Comparison of ENCODE assay signal across 13 cellular contexts in genomic region chr14:90453401-90453951, GRCh38. TPM values are rescaled to one million over a fixed set of nuclear protein-coding genes. Genes with fewer than 3 reads are reported as not detected.
DNase-seq lines count a peak whose midpoint lies in the region; ATAC-seq, FAIRE-seq and TF ChIP-seq lines count a peak whose summit lies in the region.
"Had no signal": no experiment of that assay in that cellular context is flagged by ENCODE, and none has a peak within 500 bp of the region (broad histone marks: within the 10 kb centered on the region; RNA-seq: fewer than 3 reads in every experiment).

No MANE protein-coding gene starts in this region.

- H3K9me2 ChIP-seq in GM23338 (ENCODE audit: insufficient read depth): no peaks in the 10 kb centered on the region

- intact Hi-C loops in head of caudate nucleus (cut with DNase I) (loop anchor here (10.0 kb wide), 1 partner anchor 101 kb away; no protein-coding TSS in a partner anchor), ovary (cut with DNase I) (no loop called here)

- peak overlapping the region; percentile 88 for H2AFZ ChIP-seq in GM23338

- TF ChIP-seq POLR2A in ovary (IDR thresholded peaks at IDR 0.05): no peak

- H3K27me3 ChIP-seq in GM23338 (ENCODE audit: insufficient read depth): no peaks in the 10 kb centered on the region
- H3K27me3 ChIP-seq in ovary: no peaks in the 10 kb centered on the region
- no peaks in the 10 kb centered on the region for H3K27me3 ChIP-seq in small intestine (ENCODE audit: control insufficient read depth in 2 of 2, insufficient read depth in 2 of 2, low read length in 2 of 2)

- H3K27ac Mint-ChIP-seq in GM23338 (no peak overlapping the region), immature natural killer cell (no peak overlapping the region)

- peak overlapping the region; percentile 77; the same call in 1 of the 2 replicates for H3K27ac ChIP-seq in GM23338 (ENCODE audit: low read depth)
- H3K27ac ChIP-seq in ovary: no peak overlapping the region
- H3K27ac ChIP-seq in small intestine (ENCODE audit: low read depth in 1 of 2, low read length in 1 of 2): no peak overlapping the region
- H3K27ac ChIP-seq: lower lobe of right lung had no signal

- no peaks in the 10 kb centered on the region for H3K9me3 Mint-ChIP-seq in GM23338
- no peaks in the 10 kb centered on the region for H3K9me3 Mint-ChIP-seq in immature natural killer cell
- H3K9me3 Mint-ChIP-seq: IgD-negative memory B cell had no signal

- no peaks in the 10 kb centered on the region for H3K9me3 ChIP-seq in ovary
- H3K9me3 ChIP-seq in small intestine (ENCODE audit: control insufficient read depth, low read depth): no peaks in the 10 kb centered on the region
- H3K9me3 ChIP-seq: lower lobe of right lung had no signal

- no peak for FAIRE-seq in small intestine (lab: Jason Lieb, UNC)
- FAIRE-seq: colon had no signal

- H3K79me2 ChIP-seq in GM23338 (replicated peaks; ENCODE audit: insufficient read depth): no peaks in the 10 kb centered on the region

- no peaks in the 10 kb centered on the region for H4K20me1 ChIP-seq in GM23338 (replicated peaks; ENCODE audit: insufficient read depth)

- H3F3A ChIP-seq in GM23338 (replicated peaks; ENCODE audit: low read depth): no peaks in the 10 kb centered on the region

- H3K27me3 Mint-ChIP-seq in GM23338 (ENCODE audit: insufficient read depth, low read depth, poor library complexity) (peaks cover 8% of the 10 kb centered on the region), immature natural killer cell (ENCODE audit: low read depth in 3 of 3) (peaks cover 0 to 6% (median 1%) of the 10 kb centered on the region in 3 donors)
- H3K27me3 Mint-ChIP-seq: IgD-negative memory B cell had no signal

- WGBS in ovary, 3 donors: 36 to 51% (median 49%) methylated on average over 17 to 18 of the region's 18 CpGs
- 74 to 85% (median 77%) methylated on average over 18 of the region's 18 CpGs for WGBS in small intestine, 3 donors

- H3K4me2 ChIP-seq in GM23338: peak overlapping the region; percentile 82; the same call in 1 of the 2 replicates

- no peak for TF ChIP-seq EP300 in ovary (IDR thresholded peaks at IDR 0.05)

- TF ChIP-seq CTCF in GM23338 (conservative IDR thresholded peaks at IDR 0.05; ENCODE audit: low read depth in 2 of 2): no peak
- no peak for TF ChIP-seq CTCF in ovary (IDR thresholded peaks at IDR 0.05)

- peaks cover 12% of the 10 kb centered on the region for H3K4me1 Mint-ChIP-seq in GM23338
- no peaks in the 10 kb centered on the region for H3K4me1 Mint-ChIP-seq in immature natural killer cell

- ATAC-seq in GM23338: peak; percentile 5
- peak; percentile 10 for ATAC-seq in SK-N-SH treated with all-trans-retinoic acid at 6 μM for 48 hours
- ATAC-seq in HG03135 (IDR thresholded peaks at IDR 0.05; ENCODE audit: unreplicated experiment): no peak

- H3K4me1 ChIP-seq in GM23338 (ENCODE audit: insufficient read depth) (peaks cover 5% of the 10 kb centered on the region; the same call in 1 of the 2 replicates), ovary (ENCODE audit: insufficient read depth) (no peaks in the 10 kb centered on the region), small intestine (ENCODE audit: control insufficient read depth in 2 of 2, insufficient read depth in 1 of 2, low read depth in 1 of 2, low read length in 1 of 2) (peaks cover 0 to under 1% of the 10 kb centered on the region in 2 donors)

- H3K36me3 Mint-ChIP-seq in GM23338 (ENCODE audit: low read depth) (no peaks in the 10 kb centered on the region), immature natural killer cell (no peaks in the 10 kb centered on the region)
- H3K36me3 Mint-ChIP-seq: IgD-negative memory B cell had no signal

- H3K4me3 Mint-ChIP-seq in GM23338 (peak overlapping the region; percentile 79; the same call in 1 of the 3 replicates), immature natural killer cell (no peak overlapping the region)

- H3K4me3 ChIP-seq in GM23338 (peak overlapping the region; percentile 58), ovary (no peak overlapping the region), small intestine (ENCODE audit: low read depth in 1 of 2, low read length in 2 of 2) (no peak overlapping the region)

- DNase-seq in GM23338 (ENCODE audit: low spot score) (no peak), head of caudate nucleus (peak in 31 of 42 donors; percentile 13 to 78 (median 50)), ovary (peak; percentile 25 to 57 (median 45)), NOMO-1 (lab: John Stamatoyannopoulos, UW; ENCODE audit: unreplicated experiment in 2 of 2) (no peak), small intestine (no peak), immature natural killer cell (no peak)
- DNase-seq: DMS79; lower lobe of right lung; stimulated activated CD4-positive, alpha-beta T cell treated with anti-CD3 and anti-CD28 coated beads, Interleukin-2, amount 100 ng/mL, for 48 hours had no signal

- H3K36me3 ChIP-seq in GM23338 (ENCODE audit: insufficient read depth) (no peaks in the 10 kb centered on the region), ovary (no peaks in the 10 kb centered on the region), small intestine (ENCODE audit: control insufficient read depth in 2 of 2, insufficient read depth in 2 of 2, low read length in 2 of 2) (no peaks in the 10 kb centered on the region)
- H3K36me3 ChIP-seq: lower lobe of right lung had no signal

TF ChIP-seq in GM23338, 12 proteins besides CTCF, POLR2A, EP300 and RAD21 (continues in another document):
- no peak for TF ChIP-seq CREB1 (CRISPR knock-in tag; IDR thresholded peaks at IDR 0.05; ENCODE audit: low read depth)
- no peak for TF ChIP-seq EZH2phosphoT487 (IDR thresholded peaks at IDR 0.05; ENCODE audit: unreplicated experiment)
- TF ChIP-seq ETS1 (IDR thresholded peaks at IDR 0.05): no peak
- no peak for TF ChIP-seq STAT1 (IDR thresholded peaks at IDR 0.05; ENCODE audit: unreplicated experiment)
- TF ChIP-seq JUNB (IDR thresholded peaks at IDR 0.05; ENCODE audit: unreplicated experiment): no peak
- TF ChIP-seq ZNF114 (CRISPR knock-in tag; IDR thresholded peaks at IDR 0.05): no peak
- no peak for TF ChIP-seq POLR2AphosphoS5 (IDR thresholded peaks at IDR 0.05; ENCODE audit: low read depth)
- TF ChIP-seq NANOG (IDR thresholded peaks at IDR 0.05; ENCODE audit: borderline replicate concordance): no peak

TF ChIP-seq in SK-N-SH treated with all-trans-retinoic acid at 6 μM for 48 hours, 23 proteins besides CTCF, POLR2A, EP300 and RAD21 (continues in another document):
- no peak for TF ChIP-seq RARB (CRISPR knock-in tag; IDR thresholded peaks at IDR 0.05)
- TF ChIP-seq ZFP3 (CRISPR knock-in tag; IDR thresholded peaks at IDR 0.05): no peak
- no peak for TF ChIP-seq ZFP30 (CRISPR knock-in tag; IDR thresholded peaks at IDR 0.05)
- TF ChIP-seq TSHZ2 (CRISPR knock-in tag; IDR thresholded peaks at IDR 0.05): peak; percentile 33; the same call in 1 of the 2 replicates
- peak; percentile 45; the same call in 1 of the 2 replicates for TF ChIP-seq PATZ1 (CRISPR knock-in tag; IDR thresholded peaks at IDR 0.05; ENCODE audit: borderline replicate concordance)
- no peak for TF ChIP-seq PPARA (CRISPR knock-in tag; IDR thresholded peaks at IDR 0.05; ENCODE audit: borderline replicate concordance)
- TF ChIP-seq BACH2 (CRISPR knock-in tag; IDR thresholded peaks at IDR 0.05; ENCODE audit: borderline replicate concordance): no peak
- TF ChIP-seq ZC3H10 (CRISPR knock-in tag; IDR thresholded peaks at IDR 0.05): no peak
- no peak for TF ChIP-seq SNAI2 (CRISPR knock-in tag; IDR thresholded peaks at IDR 0.05)
- TF ChIP-seq TOX (CRISPR knock-in tag; IDR thresholded peaks at IDR 0.05; ENCODE audit: borderline replicate concordance): no peak
- no peak for TF ChIP-seq ZNF8 (CRISPR knock-in tag; IDR thresholded peaks at IDR 0.05)
- peak; percentile 75 for TF ChIP-seq TCF4 (CRISPR knock-in tag; IDR thresholded peaks at IDR 0.05; ENCODE audit: borderline replicate concordance)

RNA-seq across cellular contexts. Expression of gene CALM1, which starts 56.6 kb away (rescaled TPM):
- 308 and 335 TPM in 2 replicates for total RNA-seq in GM23338 (2014; rRNA removed; shearing (Covaris generic))
- polyA plus RNA-seq in GM23338 (2016; fragmentation: Nextera tagmentation; extraction: Ambion mirVana): 1,841 and 2,024 TPM in 2 replicates
- 100 to 1,000 TPM; 122 to 312 (median 225) TPM for total RNA-seq in ovary
- polyA plus RNA-seq in ovary: 100 to 1,000 TPM; 143 to 514 TPM
- 1,000 to 10,000 TPM in 2 of 3 donors, 100 to 1,000 TPM in 1; 769 to 1,791 (median 1,073) TPM for polyA plus RNA-seq in small intestine
- polyA plus RNA-seq in immature natural killer cell: 1,000 to 10,000 TPM; 3,313 to 3,849 (median 3,365) TPM

Comparison
In these comparisons a context has a peak if more than half of its experiments do, and no peak if none do; other contexts are left out.
1. DNase-seq: peak in head of caudate nucleus (31 of 42) and ovary (5 of 5); none in GM23338 (single experiment), NOMO-1 (0 of 2), small intestine (single experiment) and immature natural killer cell (0 of 3).